21 cellular contexts compared by ENCODE assay signal in the genomic region with DNA sequence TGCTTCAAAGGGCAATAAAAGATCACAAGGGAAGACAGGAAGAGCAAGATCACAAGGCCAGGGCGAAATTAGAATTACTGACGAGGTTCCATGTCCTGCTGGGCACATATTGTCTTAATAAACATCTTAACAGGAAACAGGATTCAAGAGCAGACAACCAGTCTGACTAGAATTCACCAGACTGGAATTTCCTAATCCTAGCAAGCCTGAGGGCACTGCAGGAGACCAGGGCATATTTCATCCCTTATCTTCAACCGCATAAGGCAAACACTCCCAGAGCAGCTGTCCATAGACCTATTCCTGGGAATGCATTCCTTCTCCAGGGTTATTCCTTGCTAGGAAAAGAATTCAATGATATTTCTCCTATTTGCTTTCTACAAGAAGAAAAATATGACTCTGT. TPM values are rescaled to one million over a fixed set of nuclear protein-coding genes. Genes with fewer than 3 reads are reported as not detected.
"Had no signal": no experiment of that assay in that cellular context is flagged by ENCODE, and none has a peak within 500 bp of the region (broad histone marks: within the 10 kb centered on the region; RNA-seq: fewer than 3 reads in every experiment).

No MANE protein-coding gene starts in this region.

- DNase-seq: activated CD4-positive, alpha-beta T cell treated with anti-CD3 and anti-CD28 coated beads, Interleukin-2, amount 10 ng/mL, durations not matched to agents 7 days and 5 days; activated CD8-positive, alpha-beta memory T cell treated with anti-CD3 and anti-CD28 coated beads, Interleukin-2, amount 50 U/mL, for 48 hours; activated gamma-delta T cell treated with Interleukin-2 at 50 U/mL for 16 hours; amygdala; dermis blood vessel endothelial cell; effector memory CD8-positive, alpha-beta T cell; kidney; left ventricle myocardium superior; nephron progenitor cell; right cardiac atrium; small intestine; stimulated activated naive CD8-positive, alpha-beta T cell treated with anti-CD3 and anti-CD28 coated beads, Interleukin-15, Interleukin-2, amounts not matched to agents 100 U/mL and 50 U/mL, for 24 hours had no signal

- H3K4me1 ChIP-seq: prostate gland had no signal

- H3K27me3 Mint-ChIP-seq: activated CD4-positive, alpha-beta T cell treated with anti-CD3 and anti-CD28 coated beads, Interleukin-2, amount 10 ng/mL, durations not matched to agents 7 days and 5 days; type B pancreatic cell had no signal

- H3K4me3 Mint-ChIP-seq: activated CD4-positive, alpha-beta T cell treated with anti-CD3 and anti-CD28 coated beads, Interleukin-2, amount 10 ng/mL, durations not matched to agents 7 days and 5 days; activated naive CD8-positive, alpha-beta T cell; effector memory CD8-positive, alpha-beta T cell; memory B cell; nephron progenitor cell; type B pancreatic cell had no signal

- H3K27ac ChIP-seq: epithelial cell of prostate, hepatocyte, prostate gland had no signal

- ATAC-seq: effector memory CD8-positive, alpha-beta T cell; left ventricle myocardium superior; right cardiac atrium; stimulated activated naive CD8-positive, alpha-beta T cell treated with anti-CD3 and anti-CD28 coated beads, Interleukin-15, Interleukin-2, amounts not matched to agents 100 U/mL and 50 U/mL, for 24 hours had no signal

- H3K9me3 ChIP-seq: prostate gland had no signal

- H3K4me2 ChIP-seq: hepatocyte had no signal

- H3K4me3 ChIP-seq: hepatocyte, prostate gland had no signal

- H3K27me3 ChIP-seq: hepatocyte had no signal

- H3K36me3 ChIP-seq: prostate gland had no signal

- H3K36me3 Mint-ChIP-seq: activated naive CD8-positive, alpha-beta T cell; memory B cell had no signal

- H2AFZ ChIP-seq: hepatocyte had no signal

- H3K4me1 Mint-ChIP-seq: activated CD4-positive, alpha-beta T cell treated with anti-CD3 and anti-CD28 coated beads, Interleukin-2, amount 10 ng/mL, durations not matched to agents 7 days and 5 days; memory B cell; nephron progenitor cell had no signal

- H3K27ac Mint-ChIP-seq: activated CD4-positive, alpha-beta T cell treated with anti-CD3 and anti-CD28 coated beads, Interleukin-2, amount 10 ng/mL, durations not matched to agents 7 days and 5 days; activated naive CD8-positive, alpha-beta T cell; effector memory CD8-positive, alpha-beta T cell; memory B cell; nephron progenitor cell; type B pancreatic cell had no signal

- H3K79me2 ChIP-seq: hepatocyte had no signal

RNA-seq across cellular contexts. Expression of a gene that starts 12.4 kb away (rescaled TPM):
- total RNA-seq: activated CD4-positive, alpha-beta T cell treated with anti-CD3 and anti-CD28 coated beads, Interleukin-2, amount 10 ng/mL, durations not matched to agents 7 days and 5 days; cerebellum; dermis blood vessel endothelial cell; glomerular endothelial cell; left ventricle myocardium superior; right cardiac atrium had no signal
- polyA plus RNA-seq: right cardiac atrium had no signal

RNA-seq across cellular contexts. Expression of a gene that starts 25.0 kb away (rescaled TPM):
- total RNA-seq: activated CD4-positive, alpha-beta T cell treated with anti-CD3 and anti-CD28 coated beads, Interleukin-2, amount 10 ng/mL, durations not matched to agents 7 days and 5 days; cerebellum; dermis blood vessel endothelial cell; glomerular endothelial cell; hepatocyte; kidney; left ventricle myocardium superior; osteoblast; prostate gland; right cardiac atrium had no signal
- polyA plus RNA-seq: hepatocyte, right cardiac atrium had no signal
